In genomic region chr1:149747359-149748143, GRCh38 we compare ENCODE assay signal across 13 cellular contexts. TPM values are rescaled to one million over a fixed set of nuclear protein-coding genes. Genes with fewer than 3 reads are reported as not detected.
A peak's percentile ranks its signal among the peaks of the same experiment; 100 is the strongest.
DNase-seq lines count a peak whose midpoint lies in the region; ATAC-seq and TF ChIP-seq lines count a peak whose summit lies in the region.
"Not testable (repeated sequence)": the region's sequence is repeated elsewhere in the genome, so short reads cannot be mapped to it uniquely, and the experiment has no call there.
"Had no signal": no experiment of that assay in that cellular context is flagged by ENCODE, and none has a peak within 500 bp of the region (broad histone marks: within the 10 kb centered on the region; RNA-seq: fewer than 3 reads in every experiment).

No MANE protein-coding gene starts in this region.

- H4K5ac ChIP-seq in H9 (ENCODE audit: insufficient read length, low read depth, low read length), result not testable (repeated sequence)

- not testable (repeated sequence) for TF ChIP-seq CTCF in CD14-positive monocyte (IDR thresholded peaks at IDR 0.05); H9 (conservative IDR thresholded peaks at IDR 0.05)

- WGBS in H9 (ENCODE audit: extremely low coverage, insufficient read length, low lambda C conversion rate), result no CpG with 5 or more reads among the region's 40 CpGs

- not testable (repeated sequence) for H3K14ac ChIP-seq in H9 (ENCODE audit: insufficient read depth, low read length)

- H3K4me1 Mint-ChIP-seq in CD14-positive monocyte (peaks cover 17% of the 10 kb centered on the region), H9 (peaks cover 7 to 12% of the 10 kb centered on the region in 2 experiments; a peak in 3 of 4 replicates), naive B cell (peaks cover 4 to 14% (median 6%) of the 10 kb centered on the region in 3 donors)
- not testable (repeated sequence) for H3K4me1 Mint-ChIP-seq in activated CD4-positive, alpha-beta T cell treated with anti-CD3 and anti-CD28 coated beads, Interleukin-2, amount 10 ng/mL, durations not matched to agents 7 days and 5 days; activated T-helper 17 cell treated with anti-CD3 and anti-CD28 coated beads, Interleukin-2, amount 50 U/mL, for 72 hours; dendritic cell treated with granulocyte-macrophage colony-stimulating factor and Interleukin-4, amounts not matched to agents 40 ng/mL and 50 ng/mL, for 4 days (ENCODE audit: low read depth)

- peak; percentile 80 for ATAC-seq in activated T-helper 17 cell treated with anti-CD3 and anti-CD28 coated beads, Interleukin-2, amount 50 U/mL, for 72 hours (replicated peaks)
- ATAC-seq in naive B cell (ENCODE audit: low read depth in 2 of 2) (peak; percentile 68 to 69), sciatic nerve (peak; percentile 68)

- H3K79me1 ChIP-seq in H9 (ENCODE audit: insufficient read depth, low read depth, low read length, poor library complexity, severe bottlenecking), result not testable (repeated sequence)

- not testable (repeated sequence) for H3K18ac ChIP-seq in H9 (ENCODE audit: insufficient read length, low read depth, low read length)

- H3K4me2 ChIP-seq in H9 (ENCODE audit: insufficient read depth, insufficient read length, low read length), result peak overlapping the region; percentile 48

- intact Hi-C loops in CD14-positive monocyte (cut with micrococcal nuclease); dendritic cell treated with granulocyte-macrophage colony-stimulating factor and Interleukin-4, amounts not matched to agents 40 ng/mL and 50 ng/mL, for 4 days (cut with micrococcal nuclease); sciatic nerve (cut with DNase I): not testable (repeated sequence)

- H3K4me3 ChIP-seq in iPS-15b (ENCODE audit: low read depth, low read length), result peak overlapping the region; percentile 9

- H3K9me3 Mint-ChIP-seq in CD14-positive monocyte; H9; activated CD4-positive, alpha-beta T cell treated with anti-CD3 and anti-CD28 coated beads, Interleukin-2, amount 10 ng/mL, durations not matched to agents 7 days and 5 days; activated T-helper 17 cell treated with anti-CD3 and anti-CD28 coated beads, Interleukin-2, amount 50 U/mL, for 72 hours; dendritic cell treated with granulocyte-macrophage colony-stimulating factor and Interleukin-4, amounts not matched to agents 40 ng/mL and 50 ng/mL, for 4 days; naive B cell: not testable (repeated sequence)

- H4K8ac ChIP-seq in H9 (replicated peaks; ENCODE audit: insufficient read length, low read depth, low read length), result not testable (repeated sequence)

- H3K4me1 ChIP-seq in H9 (ENCODE audit: insufficient read depth, low read length); iPS-15b (ENCODE audit: control insufficient read depth, insufficient read depth, low read length): not testable (repeated sequence)

- not testable (repeated sequence) for H4K20me1 ChIP-seq in H9 (ENCODE audit: control insufficient read depth, insufficient read depth, insufficient read length)

- H2BK120ac ChIP-seq in H9 (ENCODE audit: low read depth, low read length, poor library complexity, severe bottlenecking), result not testable (repeated sequence)

- not testable (repeated sequence) for H3T11ph ChIP-seq in H9 (ENCODE audit: low read length)

- not testable (repeated sequence) for H2AK5ac ChIP-seq in H9 (ENCODE audit: insufficient read length, low read length)

- H3K36me3 ChIP-seq in iPS-15b (ENCODE audit: control insufficient read depth, insufficient read depth, low read length), result not testable (repeated sequence)

- H2BK20ac ChIP-seq in H9 (ENCODE audit: low read depth, low read length, poor library complexity, severe bottlenecking), result not testable (repeated sequence)

- not testable (repeated sequence) for H2BK5ac ChIP-seq in H9 (ENCODE audit: insufficient read length, low read length)

- not testable (repeated sequence) for H2BK12ac ChIP-seq in H9 (ENCODE audit: insufficient read length, low read depth, low read length)

- not testable (repeated sequence) for H3K27me3 ChIP-seq in H9 (ENCODE audit: insufficient read depth, low read length); iPS-15b (ENCODE audit: control insufficient read depth, insufficient read depth, low read length)

- not testable (repeated sequence) for H4K91ac ChIP-seq in H9 (ENCODE audit: insufficient read length, low read depth, low read length)

- not testable (repeated sequence) for H3K79me2 ChIP-seq in H9 (ENCODE audit: insufficient read depth, low read length)

- H3K9me3 ChIP-seq in H9 (ENCODE audit: control insufficient read depth, low read depth, low read length); iPS-15b (ENCODE audit: control insufficient read depth, insufficient read depth, low read length): not testable (repeated sequence)

- CTCF ChIA-PET in activated CD4-positive, alpha-beta T cell treated with anti-CD3 and anti-CD28 coated beads, Interleukin-2, amount 10 ng/mL, durations not matched to agents 7 days and 5 days (lab: Charles Lee), result not testable (repeated sequence)

- H2BK15ac ChIP-seq in H9 (ENCODE audit: low read depth, low read length), result not testable (repeated sequence)

- not testable (repeated sequence) for H3K27ac ChIP-seq in H9 (ENCODE audit: insufficient read length, low read depth, low read length)

- H3K27ac Mint-ChIP-seq in CD14-positive monocyte (peak overlapping the region in 1 of 7 donors; percentile 61), H9 (peak overlapping the region; percentile 53 to 94 (median 93); a peak in 4 of 7 replicates)
- H3K27ac Mint-ChIP-seq in activated CD4-positive, alpha-beta T cell treated with anti-CD3 and anti-CD28 coated beads, Interleukin-2, amount 10 ng/mL, durations not matched to agents 7 days and 5 days; activated T-helper 17 cell treated with anti-CD3 and anti-CD28 coated beads, Interleukin-2, amount 50 U/mL, for 72 hours; naive B cell: not testable (repeated sequence)
- peak overlapping the region; percentile 69 for H3K27ac Mint-ChIP-seq in dendritic cell treated with granulocyte-macrophage colony-stimulating factor and Interleukin-4, amounts not matched to agents 40 ng/mL and 50 ng/mL, for 4 days

- H3K4ac ChIP-seq in H9 (ENCODE audit: low read depth, low read length), result not testable (repeated sequence)

- H3K4me3 Mint-ChIP-seq in CD14-positive monocyte (peak overlapping the region; percentile 87 to 95), H9 (peak overlapping the region; percentile 75 to 84), naive B cell (peak overlapping the region; percentile 53 to 85 (median 75))
- H3K4me3 Mint-ChIP-seq in activated CD4-positive, alpha-beta T cell treated with anti-CD3 and anti-CD28 coated beads, Interleukin-2, amount 10 ng/mL, durations not matched to agents 7 days and 5 days, result peak overlapping the region; percentile 65
- H3K4me3 Mint-ChIP-seq in activated T-helper 17 cell treated with anti-CD3 and anti-CD28 coated beads, Interleukin-2, amount 50 U/mL, for 72 hours, result peak overlapping the region; percentile 63
- H3K4me3 Mint-ChIP-seq in dendritic cell treated with granulocyte-macrophage colony-stimulating factor and Interleukin-4, amounts not matched to agents 40 ng/mL and 50 ng/mL, for 4 days, result peak overlapping the region; percentile 78

- not testable (repeated sequence) for H3K36me3 Mint-ChIP-seq in CD14-positive monocyte; H9 (ENCODE audit: insufficient read depth in 1 of 3, low read depth in 3 of 3); activated CD4-positive, alpha-beta T cell treated with anti-CD3 and anti-CD28 coated beads, Interleukin-2, amount 10 ng/mL, durations not matched to agents 7 days and 5 days (ENCODE audit: low read depth); activated T-helper 17 cell treated with anti-CD3 and anti-CD28 coated beads, Interleukin-2, amount 50 U/mL, for 72 hours (ENCODE audit: low read depth); dendritic cell treated with granulocyte-macrophage colony-stimulating factor and Interleukin-4, amounts not matched to agents 40 ng/mL and 50 ng/mL, for 4 days (ENCODE audit: low read depth); naive B cell

- H3K23me2 ChIP-seq in H9 (ENCODE audit: insufficient read length, low read depth, low read length, poor library complexity, severe bottlenecking), result not testable (repeated sequence)

- not testable (repeated sequence) for H3K9ac ChIP-seq in H9 (ENCODE audit: extremely low read depth, insufficient read length, low read length); iPS-15b (ENCODE audit: low read depth, low read length)

- not testable (repeated sequence) for DNase-seq in CD14-positive monocyte (ENCODE audit: low spot score); H9; activated CD4-positive, alpha-beta T cell treated with anti-CD3 and anti-CD28 coated beads, Interleukin-2, amount 10 ng/mL, durations not matched to agents 7 days and 5 days; naive B cell; sciatic nerve (ENCODE audit: low spot score)

- H3K23ac ChIP-seq in H9 (ENCODE audit: insufficient read length, low read depth, low read length), result not testable (repeated sequence)

- H3K27me3 Mint-ChIP-seq in CD14-positive monocyte (ENCODE audit: low read depth in 3 of 3); H9 (ENCODE audit: low read depth); activated CD4-positive, alpha-beta T cell treated with anti-CD3 and anti-CD28 coated beads, Interleukin-2, amount 10 ng/mL, durations not matched to agents 7 days and 5 days; activated T-helper 17 cell treated with anti-CD3 and anti-CD28 coated beads, Interleukin-2, amount 50 U/mL, for 72 hours: not testable (repeated sequence)
- H3K27me3 Mint-ChIP-seq in dendritic cell treated with granulocyte-macrophage colony-stimulating factor and Interleukin-4, amounts not matched to agents 40 ng/mL and 50 ng/mL, for 4 days, result peaks cover 13% of the 10 kb centered on the region
- H3K27me3 Mint-ChIP-seq in naive B cell, result peaks cover 8 to 21% (median 13%) of the 10 kb centered on the region in 3 donors

- H3K56ac ChIP-seq in H9 (ENCODE audit: insufficient read length, low read depth, low read length), result not testable (repeated sequence)

- H2AFZ ChIP-seq in H9 (ENCODE audit: low read length), result not testable (repeated sequence)

- POLR2A ChIA-PET in activated CD4-positive, alpha-beta T cell treated with anti-CD3 and anti-CD28 coated beads, Interleukin-2, amount 10 ng/mL, durations not matched to agents 7 days and 5 days (lab: Charles Lee), result not testable (repeated sequence)

RNA-seq across cellular contexts. Expression of gene FCGR1A, which starts 34.9 kb away (rescaled TPM):
- 10 to 100 TPM; 49.4 to 79.7 TPM for polyA plus RNA-seq in CD14-positive monocyte
- not detected in 2 replicates for total RNA-seq in H9 (2021)
- total RNA-seq in activated CD4-positive, alpha-beta T cell treated with anti-CD3 and anti-CD28 coated beads, Interleukin-2, amount 10 ng/mL, durations not matched to agents 7 days and 5 days, result not detected
- not detected for total RNA-seq in activated T-helper 17 cell treated with anti-CD3 and anti-CD28 coated beads, Interleukin-2, amount 50 U/mL, for 72 hours
- not detected for polyA plus RNA-seq in naive B cell (ENCODE audit: low read depth in 6 of 6)
- total RNA-seq in sciatic nerve, result 36.5 TPM
- total RNA-seq: CD4-positive, CD25-positive, alpha-beta regulatory T cell; foreskin keratinocyte; mammary epithelial cell; myocyte had no signal
- polyA plus RNA-seq: CD4-positive, CD25-positive, alpha-beta regulatory T cell; foreskin keratinocyte; keratinocyte; mammary epithelial cell had no signal

Comparison
In these comparisons a context has a peak if more than half of its experiments do, and no peak if none do; other contexts are left out.
1. RNA of gene FCGR1A, which starts 34.9 kb away (total RNA-seq): 36.5 TPM in sciatic nerve (single experiment); not detected in activated CD4-positive, alpha-beta T cell treated with anti-CD3 and anti-CD28 coated beads, Interleukin-2, amount 10 ng/mL, durations not matched to agents 7 days and 5 days, not detected in H9 and not detected in activated T-helper 17 cell treated with anti-CD3 and anti-CD28 coated beads, Interleukin-2, amount 50 U/mL, for 72 hours; every median in the first group is over 10 times any median in the second.
2. Peak in every context shown above with its lines, with median percentiles within 50 percentile points of each other: H3K4me3 Mint-ChIP-seq and ATAC-seq.